Comparison of ENCODE assay signal across 8 cellular contexts in genomic region chr17:35022536-35023063, GRCh38. TPM values are rescaled to one million over a fixed set of nuclear protein-coding genes. Genes with fewer than 3 reads are reported as not detected.
DNase-seq lines count a peak whose midpoint lies in the region; ATAC-seq, FAIRE-seq and TF ChIP-seq lines count a peak whose summit lies in the region.

No MANE protein-coding gene starts in this region.

- peak overlapping the region; percentile 78 for H3K9ac ChIP-seq in endothelial cell of umbilical vein (replicated peaks; ENCODE audit: extremely low read depth, insufficient read depth, low read length)

- H3K9me1 ChIP-seq in endothelial cell of umbilical vein (replicated peaks; ENCODE audit: control insufficient read depth, extremely low read depth, insufficient read depth, low read length): no peaks in the 10 kb centered on the region

- POLR2A ChIA-PET in endothelial cell of umbilical vein (lab: Charles Lee): interaction anchor here (0.6 to 1.2 kb wide), 5 partner anchors 20 to 63 kb away, joined by 3 to 6 read pairs (median 3); partner anchors contain the start of genes LIG3 and RFFL

- no peaks in the 10 kb centered on the region for H4K20me1 ChIP-seq in endothelial cell of umbilical vein (replicated peaks; ENCODE audit: control insufficient read depth, extremely low read depth, insufficient read depth, low read length)

- H3K27me3 ChIP-seq in endothelial cell of umbilical vein (ENCODE audit: control insufficient read depth in 2 of 2, insufficient read depth in 2 of 2, low read length in 2 of 2): no peaks in the 10 kb centered on the region

- peak; percentile 8 to 12 for TF ChIP-seq CTCF in endothelial cell of umbilical vein (IDR thresholded peaks at IDR 0.05; ENCODE audit: extremely low read depth in 1 of 2, insufficient read depth in 1 of 2, low read depth in 1 of 2, low read length in 2 of 2)

- no peaks in the 10 kb centered on the region for H3K9me3 ChIP-seq in endothelial cell of umbilical vein (replicated peaks; ENCODE audit: control insufficient read depth, insufficient read depth, low read length)

- H3K4me1 ChIP-seq in endothelial cell of umbilical vein (ENCODE audit: control insufficient read depth, extremely low read depth, insufficient read depth, low read length): peaks cover 23% of the 10 kb centered on the region

- CTCF ChIA-PET in endothelial cell of umbilical vein (lab: Charles Lee): interaction anchor here (0.9 to 2.8 kb wide), 17 partner anchors 10 to 480 kb away, joined by 3 to 34 read pairs (median 6); partner anchors contain the start of genes RAD51D and RFFL

- FAIRE-seq in endothelial cell of umbilical vein (lab: Jason Lieb, UNC): peak; percentile 96

- ATAC-seq in GM18511 (IDR thresholded peaks at IDR 0.05; ENCODE audit: unreplicated experiment) (peak; percentile 75), HG03460 (IDR thresholded peaks at IDR 0.05; ENCODE audit: unreplicated experiment) (no peak), HG02840 (IDR thresholded peaks at IDR 0.05; ENCODE audit: low FRiP score, unreplicated experiment) (no peak)

- H3K27ac ChIP-seq in endothelial cell of umbilical vein (ENCODE audit: insufficient read depth, low read depth, low read length): peak overlapping the region; percentile 91

- intact Hi-C loops in endothelial cell of umbilical vein (cut with micrococcal nuclease): loop anchor here (1.0 to 2.0 kb wide), 6 partner anchors 24 to 97 kb away; partner anchors contain the start of genes CCT6B, RAD51D, RFFL and ZNF830

- H3K36me3 ChIP-seq in endothelial cell of umbilical vein (ENCODE audit: control insufficient read depth in 2 of 2, extremely low read depth in 1 of 2, insufficient read depth in 2 of 2, low read length in 2 of 2): no peaks in the 10 kb centered on the region

- no peaks in the 10 kb centered on the region for H3K79me2 ChIP-seq in endothelial cell of umbilical vein (ENCODE audit: control insufficient read depth, insufficient read depth, low read length)

- BruUV-seq in endothelial cell of umbilical vein (replicated peaks; lab: Mats Ljungman, UMichigan): TSS peak; percentile 74

- DNase-seq in NCI-H345 (lab: John Stamatoyannopoulos, UW) (peak; percentile 77), endothelial cell of umbilical vein (ENCODE audit: low read depth, low spot score) (peak; percentile 95), myocyte (ENCODE audit: low read depth) (peak; percentile 72)
- DNase-seq in activated CD8-positive, alpha-beta memory T cell treated with anti-CD3 and anti-CD28 coated beads, Interleukin-2, amount 50 U/mL, for 4 hours: peak; percentile 72
- peak; percentile 49 for DNase-seq in stimulated activated CD8-positive, alpha-beta memory T cell treated with anti-CD3 and anti-CD28 coated beads, Interleukin-7, amount 100 ng/mL, for 24 hours (ENCODE audit: low read depth)

- H3K4me2 ChIP-seq in endothelial cell of umbilical vein (ENCODE audit: insufficient read depth, low read length): peak overlapping the region; percentile 41

- H3K4me3 ChIP-seq in endothelial cell of umbilical vein (replicated peaks in 1 of 3; ENCODE audit: insufficient read depth in 1 of 3, low read depth in 1 of 3, low read length in 3 of 3): peak overlapping the region in 1 of 3 experiments; percentile 4

- peak; percentile 57 for TF ChIP-seq POLR2A in endothelial cell of umbilical vein (IDR thresholded peaks at IDR 0.05; ENCODE audit: low read depth, low read length)

- no peak overlapping the region for H2AFZ ChIP-seq in endothelial cell of umbilical vein (ENCODE audit: low read depth, low read length)

- dilution Hi-C loops in endothelial cell of umbilical vein (cut with MboI; ENCODE audit: extremely low pct_ligation_motif_present, low sequenced_read_pairs): no loop called here

TF ChIP-seq in endothelial cell of umbilical vein, 7 proteins besides CTCF, POLR2A, EP300 and RAD21:
- TF ChIP-seq GATA2 (IDR thresholded peaks at IDR 0.05; ENCODE audit: insufficient read depth, insufficient read length, low read depth, low read length) (peak; percentile 48), EZH2 (IDR thresholded peaks at IDR 0.05; ENCODE audit: borderline replicate concordance, low read depth, low read length, severe bottlenecking) (no peak), MAX (IDR thresholded peaks at IDR 0.05; ENCODE audit: insufficient read depth, insufficient read length) (no peak), JUN (IDR thresholded peaks at IDR 0.05; ENCODE audit: borderline replicate concordance, insufficient read depth, insufficient read length, low read depth) (peak; percentile 90), FOS (IDR thresholded peaks at IDR 0.05; ENCODE audit: borderline replicate concordance, insufficient read depth, low read length) (peak; percentile 94), POLR2AphosphoS5 (IDR thresholded peaks at IDR 0.05; ENCODE audit: insufficient read depth, low read depth, low read length) (peak; percentile 94), MYC (IDR thresholded peaks at IDR 0.05; ENCODE audit: low read depth, low read length) (no peak)
TF ChIP-seq in endothelial cell of umbilical vein: peak in this region for 4.

RNA-seq across cellular contexts. Expression of gene RFFL, which starts 40.9 kb away (rescaled TPM):
- total RNA-seq in endothelial cell of umbilical vein (14.1 and 14.2 TPM in 2 replicates), myocyte (9.9 and 12.9 TPM in 2 replicates)
- polyA plus RNA-seq in endothelial cell of umbilical vein: 6.6 and 7.0 TPM in 2 replicates
- 8.7 TPM in 2 replicates for polyA plus RNA-seq in endothelial cell of umbilical vein (2011; cell fraction: cytosol; rRNA removed)
- 9.3 and 9.8 TPM in 2 replicates for polyA plus RNA-seq in endothelial cell of umbilical vein (2011; cell fraction: nucleus; rRNA removed)
- 11.3 and 12.1 TPM in 2 replicates for polyA plus RNA-seq in endothelial cell of umbilical vein (2012)
- polyA minus RNA-seq in endothelial cell of umbilical vein: 38.1 and 39.6 TPM in 2 replicates
- polyA minus RNA-seq in endothelial cell of umbilical vein (2011; cell fraction: cytosol; rRNA and poly(A)+ RNA removed): 25.9 TPM
- 8.9 and 10.1 TPM in 2 replicates for polyA minus RNA-seq in endothelial cell of umbilical vein (2011; cell fraction: nucleus; rRNA and poly(A)+ RNA removed)
- 8.2 TPM for polyA plus RNA-seq in myocyte (2012)

RNA-seq across cellular contexts. Expression of gene LIG3, which starts 42.3 kb away (rescaled TPM):
- total RNA-seq in endothelial cell of umbilical vein: 35.3 and 39.7 TPM in 2 replicates
- 23.0 and 25.8 TPM in 2 replicates for polyA plus RNA-seq in endothelial cell of umbilical vein
- polyA plus RNA-seq in endothelial cell of umbilical vein (2011; cell fraction: cytosol; rRNA removed): 26.2 and 33.5 TPM in 2 replicates
- 61.2 and 73.7 TPM in 2 replicates for polyA plus RNA-seq in endothelial cell of umbilical vein (2011; cell fraction: nucleus; rRNA removed)
- 23.5 and 26.2 TPM in 2 replicates for polyA plus RNA-seq in endothelial cell of umbilical vein (2012)
- polyA minus RNA-seq in endothelial cell of umbilical vein: 76.9 and 81.7 TPM in 2 replicates
- polyA minus RNA-seq in endothelial cell of umbilical vein (2011; cell fraction: cytosol; rRNA and poly(A)+ RNA removed): 39.3 TPM
- polyA minus RNA-seq in endothelial cell of umbilical vein (2011; cell fraction: nucleus; rRNA and poly(A)+ RNA removed): 60.2 and 75.1 TPM in 2 replicates
- total RNA-seq in myocyte: 24.5 and 26.7 TPM in 2 replicates
- polyA plus RNA-seq in myocyte (2012): 21.4 TPM
